8 cellular contexts compared by ENCODE assay signal in the genomic region with DNA sequence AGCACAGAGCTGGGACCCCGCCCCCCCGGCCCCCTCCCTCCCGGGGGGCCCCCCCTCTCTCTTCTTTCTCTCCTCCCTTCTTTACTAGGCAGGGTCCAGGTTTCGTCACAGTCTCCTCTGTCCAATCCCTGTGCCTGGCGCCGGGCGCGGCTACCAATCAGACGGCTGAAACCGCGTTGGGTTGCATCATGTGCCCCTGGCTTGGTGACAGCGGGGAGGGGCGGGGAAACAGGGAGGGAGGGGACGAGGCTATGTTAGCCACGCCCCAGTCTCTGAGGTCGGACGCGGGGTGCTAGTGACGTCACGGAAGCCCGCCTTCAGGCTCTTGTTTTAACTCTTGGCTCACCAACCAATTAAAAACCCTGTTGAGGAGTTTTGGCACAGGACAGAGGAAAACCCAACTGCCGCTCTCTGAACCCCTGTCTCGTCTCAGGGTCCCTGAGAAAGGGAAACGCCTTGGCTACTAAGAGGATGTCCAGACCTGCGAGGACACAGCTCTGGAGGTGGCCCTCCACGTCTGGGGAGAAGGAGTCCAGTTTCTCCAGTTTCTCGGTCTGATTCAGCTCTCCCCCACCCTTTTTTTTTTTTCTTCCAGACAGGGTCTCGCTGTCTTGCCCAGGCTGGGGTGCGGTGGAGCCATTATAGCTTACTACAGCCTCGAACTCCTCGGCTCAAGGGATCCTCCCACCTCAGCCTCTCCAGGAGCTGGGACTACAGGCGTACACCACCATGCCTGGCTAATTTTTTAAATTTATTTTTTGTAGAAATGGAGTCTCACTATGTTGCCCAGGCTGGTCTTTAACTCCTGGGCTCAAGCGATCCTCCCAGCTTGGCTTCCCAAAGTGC. TPM values are rescaled to one million over a fixed set of nuclear protein-coding genes. Genes with fewer than 3 reads are reported as not detected.
DNase-seq lines count a peak whose midpoint lies in the region; ATAC-seq, FAIRE-seq and TF ChIP-seq lines count a peak whose summit lies in the region.

No MANE protein-coding gene starts in this region.

- H3K4me1 ChIP-seq in kidney (ENCODE audit: control insufficient read depth in 1 of 2, insufficient read depth in 1 of 2, low read depth in 1 of 2, low read length in 2 of 2), result peaks cover 3 to 37% of the 10 kb centered on the region in 2 donors

- H3K4me3 ChIP-seq in choroid plexus epithelial cell (ENCODE audit: low read depth, low read length), result peak overlapping the region; percentile 88
- H3K4me3 ChIP-seq in kidney (ENCODE audit: low read length in 2 of 2), result peak overlapping the region; percentile 68 to 89

- FAIRE-seq in GM19239 (lab: Jason Lieb, UNC) (peak; percentile 99), kidney (lab: Jason Lieb, UNC) (peak; percentile 79)

- DNase-seq in AG20443 (ENCODE audit: low spot score) (peak; percentile 96), GM19239 (ENCODE audit: insufficient read length, low spot score) (peak; percentile 98), NCI-H510A treated with DMSO at 0.1 percent for 48 hours (lab: John Stamatoyannopoulos, UW) (peak; percentile 98), choroid plexus epithelial cell (ENCODE audit: low read depth) (peak; percentile 100), kidney (peak; percentile 100)
- DNase-seq in activated CD4-positive, alpha-beta T cell treated with anti-CD3 and anti-CD28 coated beads for 4 hours, result peak; percentile 98 to 99
- peak; percentile 98 to 99 (median 98) for DNase-seq in stimulated activated CD4-positive, alpha-beta T cell treated with anti-CD3 and anti-CD28 coated beads, Interleukin-12 subunit alpha, Interleukin-12 subunit beta, amount 100 ng/mL, for 48 hours (ENCODE audit: low read depth in 2 of 3, low spot score in 1 of 3)

- H3K9me3 ChIP-seq in kidney (ENCODE audit: control insufficient read depth in 1 of 2, low read length in 2 of 2), result no peaks in the 10 kb centered on the region

- TF ChIP-seq CTCF in choroid plexus epithelial cell (conservative IDR thresholded peaks at IDR 0.05; ENCODE audit: low read depth, low read length) (no peak), kidney (IDR thresholded peaks at IDR 0.05; ENCODE audit: borderline replicate concordance, extremely low read depth, insufficient read depth) (no peak)

- ATAC-seq in HG03439 (IDR thresholded peaks at IDR 0.05; ENCODE audit: unreplicated experiment), result peak; percentile 67

- peak overlapping the region; percentile 89 to 97 for H3K27ac ChIP-seq in kidney (ENCODE audit: low read depth in 2 of 2, low read length in 2 of 2)

- peaks cover 0 to 9% of the 10 kb centered on the region in 2 donors for H3K36me3 ChIP-seq in kidney (ENCODE audit: control insufficient read depth in 1 of 2, insufficient read depth in 2 of 2, low read length in 2 of 2)

- intact Hi-C loops in kidney (cut with DNase I), result no loop called here

- H3K9ac ChIP-seq in kidney (ENCODE audit: low read length in 2 of 2), result peak overlapping the region; percentile 68 to 80

RNA-seq across cellular contexts. Expression of gene PLEKHH3, which starts 0.4 kb away (rescaled TPM):
- total RNA-seq in kidney, result 21.2 TPM
- 23.2 TPM for polyA plus RNA-seq in kidney (ENCODE audit: insufficient read depth, low read depth, low replicate concordance)

RNA-seq across cellular contexts. Expression of gene CCR10, which starts 4.4 kb away (rescaled TPM):
- total RNA-seq in kidney, result 1.4 TPM
- polyA plus RNA-seq in kidney (ENCODE audit: insufficient read depth, low read depth, low replicate concordance), result 1.7 TPM

RNA-seq across cellular contexts. Expression of gene CNTNAP1, which starts 5.1 kb away (rescaled TPM):
- 9.1 TPM for total RNA-seq in kidney
- 1.4 TPM for polyA plus RNA-seq in kidney (ENCODE audit: insufficient read depth, low read depth, low replicate concordance)

RNA-seq across cellular contexts. Expression of gene TUBG2, which starts 18.2 kb away (rescaled TPM):
- total RNA-seq in kidney, result 19.9 TPM
- polyA plus RNA-seq in kidney (ENCODE audit: insufficient read depth, low read depth, low replicate concordance), result 39.9 TPM

Comparison
In these comparisons a context has a peak if more than half of its experiments do, and no peak if none do; other contexts are left out.
1. Peak in every context shown above with its lines: DNase-seq, ATAC-seq, H3K4me3 ChIP-seq and H3K27ac ChIP-seq.